10 cellular contexts compared by ENCODE assay signal in the genomic region with DNA sequence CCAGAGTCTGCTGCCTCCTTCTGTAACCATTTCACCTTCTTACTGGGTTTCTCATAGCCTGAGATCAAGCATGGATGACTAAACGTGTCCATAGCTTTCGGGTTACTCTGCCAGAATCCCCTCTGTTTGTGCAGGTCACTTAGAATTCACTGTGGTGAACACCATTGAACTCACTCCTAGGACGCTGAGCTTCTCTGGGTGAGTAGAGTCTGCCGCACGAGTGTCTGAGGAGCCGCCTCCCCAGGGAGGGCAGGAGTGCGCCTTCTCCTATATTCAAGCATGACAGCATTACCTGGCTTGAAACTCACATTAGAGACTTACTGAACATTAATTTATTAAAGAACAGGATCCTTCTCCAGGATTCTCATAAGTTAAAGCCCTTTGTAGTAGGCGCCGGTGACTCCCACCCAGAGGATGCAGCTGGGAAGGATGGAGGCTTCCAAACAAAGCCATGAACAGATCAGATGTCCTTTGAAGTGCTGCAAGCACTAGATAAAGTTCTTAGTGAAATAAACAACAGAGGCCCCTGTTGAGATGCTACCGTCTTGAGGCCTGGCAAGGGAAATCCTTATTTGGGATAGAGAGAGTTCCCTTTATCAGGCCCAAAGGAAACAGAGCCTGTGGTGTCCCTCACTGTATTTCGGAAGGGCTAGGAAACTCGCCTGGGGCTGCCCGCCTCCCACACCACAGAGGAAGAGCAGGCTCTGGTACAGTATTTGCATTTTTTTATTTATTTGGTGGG.
DNase-seq lines count a peak whose midpoint lies in the region; ATAC-seq and TF ChIP-seq lines count a peak whose summit lies in the region.
"Had no signal": no experiment of that assay in that cellular context is flagged by ENCODE, and none has a peak within 500 bp of the region (broad histone marks: within the 10 kb centered on the region; RNA-seq: fewer than 3 reads in every experiment).

No MANE protein-coding gene starts in this region.

- H3K4me3 Mint-ChIP-seq in T-helper 1 cell treated with Interleukin-12 subunit alpha and Interleukin-12 subunit beta and Interleukin-4 antibody, amounts not matched to agents 30 μg/mL and 1 μg/mL, for 36 hours = no peak overlapping the region
- H3K4me3 Mint-ChIP-seq in T-cell = peak overlapping the region in 1 of 3 donors; percentile 1

- H3K4me2 ChIP-seq in fibroblast of lung (ENCODE audit: extremely low read depth, insufficient read depth, low read length) = no peak overlapping the region

- peaks cover 2% of the 10 kb centered on the region for H3K36me3 Mint-ChIP-seq in T-helper 1 cell treated with Interleukin-12 subunit alpha and Interleukin-12 subunit beta and Interleukin-4 antibody, amounts not matched to agents 30 μg/mL and 1 μg/mL, for 36 hours (ENCODE audit: low read depth)
- peaks cover 10% of the 10 kb centered on the region for H3K36me3 Mint-ChIP-seq in T-cell

- no peaks in the 10 kb centered on the region for H3K36me3 ChIP-seq in fibroblast of lung (ENCODE audit: control insufficient read depth, insufficient read depth, low read length)
- H3K36me3 ChIP-seq: ascending aorta had no signal

- TF ChIP-seq CTCF in fibroblast of lung (conservative IDR thresholded peaks at IDR 0.05 in 1 of 2, IDR thresholded peaks at IDR 0.05 in 1 of 2; ENCODE audit: low read depth in 1 of 2, low read length in 2 of 2) = no peak

- H3K27me3 ChIP-seq in fibroblast of lung (ENCODE audit: control insufficient read depth, insufficient read depth, low read length) = no peaks in the 10 kb centered on the region
- H3K27me3 ChIP-seq: ascending aorta had no signal

- H3K27me3 Mint-ChIP-seq in T-helper 1 cell treated with Interleukin-12 subunit alpha and Interleukin-12 subunit beta and Interleukin-4 antibody, amounts not matched to agents 30 μg/mL and 1 μg/mL, for 36 hours (ENCODE audit: low read depth) = no peaks in the 10 kb centered on the region
- H3K27me3 Mint-ChIP-seq in T-cell = no peaks in the 10 kb centered on the region

- CTCF ChIA-PET in T-cell (lab: Charles Lee) = no interaction called here

- no peaks in the 10 kb centered on the region for H3K9me3 ChIP-seq in fibroblast of lung (ENCODE audit: control insufficient read depth, insufficient read depth, low read depth, low read length)
- H3K9me3 ChIP-seq: ascending aorta had no signal

- H3K9ac ChIP-seq in fibroblast of lung (ENCODE audit: insufficient read depth, low read length) = no peak overlapping the region

- no peaks in the 10 kb centered on the region for H3K79me2 ChIP-seq in fibroblast of lung (ENCODE audit: control insufficient read depth, insufficient read depth, low read length)

- H3K4me1 ChIP-seq in fibroblast of lung (ENCODE audit: control insufficient read depth, extremely low read depth, insufficient read depth, low read length) = peaks cover 4% of the 10 kb centered on the region
- H3K4me1 ChIP-seq: ascending aorta had no signal

- H3K27ac Mint-ChIP-seq in T-helper 1 cell treated with Interleukin-12 subunit alpha and Interleukin-12 subunit beta and Interleukin-4 antibody, amounts not matched to agents 30 μg/mL and 1 μg/mL, for 36 hours = peak overlapping the region; percentile 93
- H3K27ac Mint-ChIP-seq in T-cell = peak overlapping the region; percentile 97 to 98

- H3K4me3 ChIP-seq in fibroblast of lung (replicated peaks in 1 of 4; ENCODE audit: control extremely low read depth in 1 of 4, insufficient read depth in 1 of 4, low read depth in 3 of 4, low read length in 4 of 4) = no peak overlapping the region
- H3K4me3 ChIP-seq: ascending aorta had no signal

- no peak overlapping the region for H2AFZ ChIP-seq in fibroblast of lung (ENCODE audit: low read length)

- H4K20me1 ChIP-seq in fibroblast of lung (ENCODE audit: control insufficient read depth, extremely low read depth, insufficient read depth, low read length) = no peaks in the 10 kb centered on the region

- ATAC-seq in T-cell (replicated peaks in 1 of 4) (no peak), HG03175 (IDR thresholded peaks at IDR 0.05; ENCODE audit: unreplicated experiment) (no peak), HG02885 (IDR thresholded peaks at IDR 0.05; ENCODE audit: poor library complexity, unreplicated experiment) (no peak)

- H3K9me3 Mint-ChIP-seq in T-helper 1 cell treated with Interleukin-12 subunit alpha and Interleukin-12 subunit beta and Interleukin-4 antibody, amounts not matched to agents 30 μg/mL and 1 μg/mL, for 36 hours = no peaks in the 10 kb centered on the region
- no peaks in the 10 kb centered on the region for H3K9me3 Mint-ChIP-seq in T-cell

- peaks cover 62% of the 10 kb centered on the region for H3K4me1 Mint-ChIP-seq in T-helper 1 cell treated with Interleukin-12 subunit alpha and Interleukin-12 subunit beta and Interleukin-4 antibody, amounts not matched to agents 30 μg/mL and 1 μg/mL, for 36 hours (ENCODE audit: low read depth)
- peaks cover 57 to 76% (median 67%) of the 10 kb centered on the region in 3 donors for H3K4me1 Mint-ChIP-seq in T-cell

- DNase-seq in T-helper 1 cell (no peak), T-cell (no peak), fibroblast of lung (ENCODE audit: low read depth in 2 of 2) (peak; percentile 34 to 74), smooth muscle cell of the brain vasculature (ENCODE audit: low read depth, low spot score) (peak; percentile 55), anterior cingulate cortex (lab: John Stamatoyannopoulos, UW) (no peak)
- DNase-seq: NCI-H2227 treated with DMSO at 0.1 percent for 48 hours had no signal

- POLR2A ChIA-PET in T-cell (lab: Charles Lee) = interaction anchor here in 1 of 2 donors (0.5 kb wide), 1 partner anchor 165 kb away, joined by 4 read pairs; no protein-coding TSS in a partner anchor

- no peak overlapping the region for H3K27ac ChIP-seq in fibroblast of lung (ENCODE audit: insufficient read depth, low read length)
- H3K27ac ChIP-seq: ascending aorta had no signal

Comparison
In these comparisons a context has a peak if more than half of its experiments do, and no peak if none do; other contexts are left out.
1. DNase-seq: peak in fibroblast of lung (2 of 2) and smooth muscle cell of the brain vasculature (single experiment); none in T-helper 1 cell (0 of 5), T-cell (0 of 34) and anterior cingulate cortex (0 of 58).